In the genomic region with DNA sequence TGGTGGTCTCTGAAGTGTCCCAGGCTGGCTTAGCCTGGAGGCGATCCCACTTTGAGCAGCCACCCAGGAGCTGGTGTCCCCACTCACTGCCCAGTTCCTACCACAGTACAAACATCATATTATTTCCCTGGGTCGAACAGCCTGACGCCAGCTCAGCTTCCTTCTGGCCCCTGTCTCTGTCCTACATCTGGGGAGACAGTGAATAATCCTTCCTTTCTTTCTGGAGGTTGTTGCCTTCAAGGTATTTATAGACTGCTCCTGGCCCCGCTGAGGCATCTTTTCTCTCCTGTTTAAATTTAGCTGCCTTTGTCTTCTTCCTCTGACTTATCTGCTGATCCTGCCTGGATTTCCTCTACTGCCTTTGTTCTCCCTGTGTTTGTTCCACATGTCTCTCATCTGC, we compare ENCODE assay signal across 16 cellular contexts. TPM values are rescaled to one million over a fixed set of nuclear protein-coding genes. Genes with fewer than 3 reads are reported as not detected.
"Had no signal": no experiment of that assay in that cellular context is flagged by ENCODE, and none has a peak within 500 bp of the region (broad histone marks: within the 10 kb centered on the region; RNA-seq: fewer than 3 reads in every experiment).

No MANE protein-coding gene starts in this region.

- H3K4me3 Mint-ChIP-seq: activated CD4-positive, alpha-beta memory T cell treated with anti-CD3 and anti-CD28 coated beads, Interleukin-2, amount 10 ng/mL, durations not matched to agents 7 days and 5 days; activated naive CD8-positive, alpha-beta T cell treated with anti-CD3 and anti-CD28 coated beads for 36 hours; activated T-cell treated with anti-CD3 and anti-CD28 coated beads, Interleukin-2, amount 50 U/mL, for 72 hours; mesothelial cell of epicardium had no signal

- H3K9me3 ChIP-seq: colonic mucosa, thyroid gland, uterus had no signal

- H3K27ac Mint-ChIP-seq: activated CD4-positive, alpha-beta memory T cell treated with anti-CD3 and anti-CD28 coated beads, Interleukin-2, amount 10 ng/mL, durations not matched to agents 7 days and 5 days; activated naive CD8-positive, alpha-beta T cell treated with anti-CD3 and anti-CD28 coated beads for 36 hours; activated T-cell treated with anti-CD3 and anti-CD28 coated beads, Interleukin-2, amount 50 U/mL, for 72 hours; naive B cell had no signal

- H3K4me1 Mint-ChIP-seq: activated CD4-positive, alpha-beta memory T cell treated with anti-CD3 and anti-CD28 coated beads, Interleukin-2, amount 10 ng/mL, durations not matched to agents 7 days and 5 days; activated naive CD8-positive, alpha-beta T cell treated with anti-CD3 and anti-CD28 coated beads for 36 hours; naive B cell had no signal

- H3K36me3 Mint-ChIP-seq: activated naive CD8-positive, alpha-beta T cell treated with anti-CD3 and anti-CD28 coated beads for 36 hours; mesothelial cell of epicardium; naive B cell had no signal

- ATAC-seq: activated T-cell treated with anti-CD3 and anti-CD28 coated beads, Interleukin-2, amount 50 U/mL, for 72 hours had no signal

- H3K9me3 Mint-ChIP-seq: activated CD4-positive, alpha-beta memory T cell treated with anti-CD3 and anti-CD28 coated beads, Interleukin-2, amount 10 ng/mL, durations not matched to agents 7 days and 5 days; activated naive CD8-positive, alpha-beta T cell treated with anti-CD3 and anti-CD28 coated beads for 36 hours; activated T-cell treated with anti-CD3 and anti-CD28 coated beads, Interleukin-2, amount 50 U/mL, for 72 hours; mesothelial cell of epicardium had no signal

- H3K79me2 ChIP-seq: hepatocyte had no signal

- H3K27ac ChIP-seq: colonic mucosa, hepatocyte, thyroid gland, uterus had no signal

- H3K27me3 ChIP-seq: colonic mucosa, hepatocyte, thyroid gland, uterus had no signal

- H3K36me3 ChIP-seq: colonic mucosa, thyroid gland, uterus had no signal

- H3K4me1 ChIP-seq: colonic mucosa, thyroid gland, uterus had no signal

- H3K4me3 ChIP-seq: colonic mucosa, hepatocyte, thyroid gland, uterus had no signal

- FAIRE-seq: bronchial epithelial cell had no signal

- DNase-seq: activated CD4-positive, alpha-beta memory T cell treated with anti-CD3 and anti-CD28 coated beads, Interleukin-2, amount 10 ng/mL, durations not matched to agents 7 days and 5 days; activated CD4-positive, alpha-beta T cell treated with anti-CD3 and anti-CD28 coated beads for 1 hour; activated gamma-delta T cell treated with Interleukin-2 at 50 U/mL for 16 hours; activated naive CD8-positive, alpha-beta T cell treated with anti-CD3 and anti-CD28 coated beads for 36 hours; activated T-cell treated with anti-CD3 and anti-CD28 coated beads, Interleukin-2, amount 50 U/mL, for 72 hours; colonic mucosa; effector memory CD4-positive, alpha-beta T cell; naive B cell; occipital lobe; T-helper 9 cell; thyroid gland; uterus had no signal

- H3K4me2 ChIP-seq: hepatocyte had no signal

- H2AFZ ChIP-seq: hepatocyte had no signal

RNA-seq across cellular contexts. Expression of gene LRRC55, which starts 56.8 kb away (rescaled TPM):
- total RNA-seq: activated CD4-positive, alpha-beta memory T cell treated with anti-CD3 and anti-CD28 coated beads, Interleukin-2, amount 10 ng/mL, durations not matched to agents 7 days and 5 days; activated naive CD8-positive, alpha-beta T cell treated with anti-CD3 and anti-CD28 coated beads for 36 hours; activated T-cell treated with anti-CD3 and anti-CD28 coated beads, Interleukin-2, amount 50 U/mL, for 72 hours; bronchial epithelial cell; epithelial cell of proximal tubule had no signal
- polyA plus RNA-seq: hepatocyte had no signal
